Comparison of ENCODE assay signal across 9 cellular contexts in the genomic region with DNA sequence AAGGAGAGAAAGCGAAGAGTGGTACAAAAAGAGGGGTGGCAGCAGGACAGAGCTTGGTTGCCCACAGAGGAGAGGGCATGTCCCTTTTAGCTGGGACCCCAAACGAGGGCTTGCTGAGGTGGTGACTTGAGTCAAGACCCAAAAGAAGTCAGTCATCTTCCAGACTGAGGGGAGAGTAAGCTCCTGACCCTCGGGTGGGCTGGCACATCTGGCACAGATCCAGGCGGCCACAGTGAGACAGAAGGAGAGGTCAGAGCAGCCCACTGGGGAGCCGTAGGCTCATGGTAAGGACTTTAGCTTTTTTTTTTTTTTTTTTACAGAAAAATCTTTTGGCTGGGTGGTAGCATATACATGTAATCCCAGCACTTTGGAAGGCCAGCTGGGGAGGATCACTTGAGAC.
"Had no signal": no experiment of that assay in that cellular context is flagged by ENCODE, and none has a peak within 500 bp of the region (broad histone marks: within the 10 kb centered on the region; RNA-seq: fewer than 3 reads in every experiment).

No MANE protein-coding gene starts in this region.

- H3K4me3 Mint-ChIP-seq: HFFc6 had no signal

- H3K4me1 ChIP-seq: HAP-1 had no signal

- H3K27ac ChIP-seq: GM23248, HL-60 had no signal

- H3K9me3 Mint-ChIP-seq: HFFc6 had no signal

- ATAC-seq: HCT116, K562 had no signal

- H3K36me3 ChIP-seq: HAP-1 had no signal

- DNase-seq: GOT3, H7, HFFc6, IMR-90 had no signal

- H3K9me3 ChIP-seq: HAP-1 had no signal

- H3K4me3 ChIP-seq: GM23248, HAP-1, K562 had no signal

- H3K27ac Mint-ChIP-seq: HFFc6 had no signal
